ENCODE assay signal across 14 cellular contexts in the genomic region with DNA sequence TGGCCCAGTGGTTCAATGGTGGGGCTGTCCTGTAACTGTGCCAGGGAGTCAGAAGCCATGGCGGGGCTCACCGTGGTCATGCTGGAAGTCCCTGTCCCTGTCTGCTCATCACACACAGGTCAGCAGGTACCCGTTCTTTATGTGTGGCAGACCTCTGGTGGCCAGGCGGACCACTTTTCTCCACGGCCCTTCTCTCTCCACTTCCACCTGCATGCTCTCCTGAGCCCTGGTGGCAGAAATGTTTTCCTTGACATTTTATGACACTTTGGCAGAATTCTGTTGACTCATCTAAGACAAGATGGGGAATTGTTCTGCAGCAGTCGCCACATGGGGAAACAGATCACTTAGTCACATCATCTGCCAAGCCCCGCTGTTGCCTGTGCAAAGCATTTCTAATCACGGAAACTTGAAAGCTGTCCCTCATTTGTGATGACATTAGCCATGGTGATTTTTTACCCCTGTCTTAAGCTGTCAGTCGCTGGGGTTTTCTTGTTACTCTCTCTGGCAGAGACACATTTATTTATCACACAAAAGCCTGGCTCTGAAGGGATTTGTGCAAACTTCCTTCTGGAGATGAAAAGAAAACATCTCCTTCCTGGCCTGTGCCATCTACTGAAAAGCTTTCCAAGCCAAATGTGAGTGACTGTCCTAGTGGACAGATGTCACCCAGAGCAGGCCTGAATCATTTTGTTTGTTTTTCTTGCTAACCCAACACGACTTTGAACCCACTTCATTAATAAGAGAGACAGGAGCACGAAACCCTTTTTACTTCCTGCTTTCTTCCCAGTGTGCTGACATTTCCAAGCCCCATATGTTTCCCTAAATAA. TPM values are rescaled to one million over a fixed set of nuclear protein-coding genes. Genes with fewer than 3 reads are reported as not detected.
DNase-seq lines count a peak whose midpoint lies in the region; ATAC-seq lines count a peak whose summit lies in the region.
"Had no signal": no experiment of that assay in that cellular context is flagged by ENCODE, and none has a peak within 500 bp of the region (broad histone marks: within the 10 kb centered on the region; RNA-seq: fewer than 3 reads in every experiment).

No MANE protein-coding gene starts in this region.

- H3K27ac Mint-ChIP-seq in CD4-positive, CD25-positive, alpha-beta regulatory T cell: peak overlapping the region in 2 of 3 donors; percentile 18 to 27
- peak overlapping the region; percentile 45 for H3K27ac Mint-ChIP-seq in central memory CD8-positive, alpha-beta T cell (ENCODE audit: low read depth)
- H3K27ac Mint-ChIP-seq in naive B cell: peak overlapping the region in 4 of 6 donors; percentile 12 to 93 (median 81)

- H3K4me1 ChIP-seq in CD4-positive, CD25-positive, alpha-beta regulatory T cell (ENCODE audit: control insufficient read depth, insufficient read depth, low read length, poor library complexity, severe bottlenecking): peaks cover 14% of the 10 kb centered on the region

- peak overlapping the region; percentile 40 for H3K4me3 ChIP-seq in CD4-positive, CD25-positive, alpha-beta regulatory T cell (ENCODE audit: low read depth, low read length)

- H3K36me3 ChIP-seq in CD4-positive, CD25-positive, alpha-beta regulatory T cell (ENCODE audit: control insufficient read depth, insufficient read depth, low read length): no peaks in the 10 kb centered on the region

- H3K36me3 Mint-ChIP-seq in CD4-positive, CD25-positive, alpha-beta regulatory T cell: peaks cover 8% of the 10 kb centered on the region
- H3K36me3 Mint-ChIP-seq in central memory CD8-positive, alpha-beta T cell (ENCODE audit: insufficient read depth): peaks cover 2% of the 10 kb centered on the region
- peaks cover 4 to 8% of the 10 kb centered on the region in 2 donors for H3K36me3 Mint-ChIP-seq in naive B cell

- DNase-seq in CD4-positive, CD25-positive, alpha-beta regulatory T cell: no peak
- DNase-seq in LoVo (ENCODE audit: low spot score) (peak; percentile 40), naive B cell (no peak)
- DNase-seq in central memory CD8-positive, alpha-beta T cell (ENCODE audit: low spot score in 2 of 2): no peak
- DNase-seq in activated naive CD4-positive, alpha-beta T cell treated with Interleukin-2 at 50 U/mL for 16 hours: no peak
- DNase-seq: cortex of kidney; DMS79; GOT3; hippocampal formation; NCI-H1048; stimulated activated CD4-positive, alpha-beta T cell treated with anti-CD3 and anti-CD28 coated beads, Interleukin-2, amount 100 ng/mL, for 48 hours had no signal

- peak overlapping the region in 1 of 4 donors; percentile 28 for H3K4me3 Mint-ChIP-seq in CD4-positive, CD25-positive, alpha-beta regulatory T cell
- H3K4me3 Mint-ChIP-seq in central memory CD8-positive, alpha-beta T cell: no peak overlapping the region
- H3K4me3 Mint-ChIP-seq in naive B cell: peak overlapping the region in 6 of 8 donors; percentile 72 to 88 (median 78)

- no peak for ATAC-seq in CD4-positive, CD25-positive, alpha-beta regulatory T cell (ENCODE audit: low read depth in 2 of 2)
- ATAC-seq in central memory CD8-positive, alpha-beta T cell (replicated peaks; ENCODE audit: extremely low read depth, poor library complexity, severe bottlenecking): no peak
- ATAC-seq in naive B cell (ENCODE audit: low read depth in 2 of 2) (no peak), HG02870 (IDR thresholded peaks at IDR 0.05; ENCODE audit: unreplicated experiment) (no peak), GM18868 (IDR thresholded peaks at IDR 0.05; ENCODE audit: unreplicated experiment) (no peak), GM21528 (IDR thresholded peaks at IDR 0.05; ENCODE audit: low FRiP score, unreplicated experiment) (no peak)

- H3K4me1 Mint-ChIP-seq in CD4-positive, CD25-positive, alpha-beta regulatory T cell: peaks cover 7 to 31% (median 14%) of the 10 kb centered on the region in 4 donors
- H3K4me1 Mint-ChIP-seq in central memory CD8-positive, alpha-beta T cell: peaks cover 16% of the 10 kb centered on the region
- H3K4me1 Mint-ChIP-seq in naive B cell: peaks cover 52 to 80% (median 59%) of the 10 kb centered on the region in 3 donors

- H3K9me3 Mint-ChIP-seq in CD4-positive, CD25-positive, alpha-beta regulatory T cell: peaks cover 2 to 16% (median 6%) of the 10 kb centered on the region in 7 donors
- peaks cover 7% of the 10 kb centered on the region for H3K9me3 Mint-ChIP-seq in central memory CD8-positive, alpha-beta T cell
- peaks cover 5 to 27% (median 12%) of the 10 kb centered on the region in 7 donors for H3K9me3 Mint-ChIP-seq in naive B cell

- no peaks in the 10 kb centered on the region for H3K27me3 ChIP-seq in CD4-positive, CD25-positive, alpha-beta regulatory T cell (ENCODE audit: control insufficient read depth, insufficient read depth, low read length)

- no peaks in the 10 kb centered on the region for H3K27me3 Mint-ChIP-seq in CD4-positive, CD25-positive, alpha-beta regulatory T cell
- no peaks in the 10 kb centered on the region for H3K27me3 Mint-ChIP-seq in central memory CD8-positive, alpha-beta T cell
- peaks cover 44 to 67% (median 54%) of the 10 kb centered on the region in 3 donors for H3K27me3 Mint-ChIP-seq in naive B cell

- H3K9me3 ChIP-seq in CD4-positive, CD25-positive, alpha-beta regulatory T cell (ENCODE audit: control insufficient read depth in 2 of 2, low read length in 2 of 2): peaks cover 2 to 5% of the 10 kb centered on the region in 2 experiments

- no peak overlapping the region for H3K27ac ChIP-seq in CD4-positive, CD25-positive, alpha-beta regulatory T cell (ENCODE audit: insufficient read depth, low read length, poor library complexity, severe bottlenecking)

RNA-seq across cellular contexts. Expression of a gene that starts 38.8 kb away (rescaled TPM):
- 83.4 TPM for total RNA-seq in CD4-positive, CD25-positive, alpha-beta regulatory T cell
- 10 to 100 TPM; 20.2 to 30.5 (median 22.9) TPM for polyA plus RNA-seq in CD4-positive, CD25-positive, alpha-beta regulatory T cell
- 10 to 100 TPM; 35.5 to 63.2 (median 46.0) TPM for polyA plus RNA-seq in naive B cell (ENCODE audit: low read depth in 6 of 6)

Comparison
In these comparisons a context has a peak if more than half of its experiments do, and no peak if none do; other contexts are left out.
1. H3K27ac Mint-ChIP-seq: peak in every context shown above with its lines; median percentile 81 in naive B cell; 45 in central memory CD8-positive, alpha-beta T cell; 22 in CD4-positive, CD25-positive, alpha-beta regulatory T cell.